ENCODE assay signal across 1 cellular context in the genomic region with DNA sequence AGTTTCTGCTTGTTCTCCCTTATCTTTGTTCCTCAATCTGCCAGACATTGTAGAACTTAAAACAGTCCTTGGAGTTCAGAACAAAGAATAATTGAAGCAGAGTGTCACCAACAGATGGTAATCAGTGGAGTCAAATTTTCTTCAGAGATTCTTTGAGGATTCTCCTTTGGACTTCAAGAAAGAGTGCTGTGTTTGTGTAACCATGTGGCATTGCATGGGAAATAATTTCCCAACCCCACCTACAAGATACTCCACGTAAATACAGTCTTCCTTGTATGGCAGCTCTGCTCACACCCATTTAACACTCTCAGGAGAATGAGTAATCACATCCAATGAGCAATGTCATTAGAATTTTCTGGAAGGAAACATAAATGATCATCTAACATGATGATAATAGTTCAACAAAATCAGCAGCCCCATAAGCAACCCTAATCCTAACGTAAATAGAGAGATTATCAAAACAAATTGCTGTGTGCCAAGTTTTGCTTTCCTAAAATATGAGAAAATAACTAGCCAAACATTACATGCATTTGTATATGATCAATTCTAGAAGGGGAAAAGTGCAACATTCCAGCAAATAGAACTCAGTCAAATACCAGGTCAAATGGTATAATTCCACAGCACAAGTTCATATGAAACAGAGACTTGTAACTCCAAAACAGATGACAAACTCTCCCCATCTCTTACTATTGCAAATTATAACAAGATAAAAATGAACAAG.
A peak's percentile ranks its signal among the peaks of the same experiment; 100 is the strongest.
TF ChIP-seq lines count a peak whose summit lies in the region.

No MANE protein-coding gene starts in this region.

TF ChIP-seq in endothelial cell of umbilical vein, 7 proteins besides CTCF, POLR2A, EP300 and RAD21:
- TF ChIP-seq MYC (IDR thresholded peaks at IDR 0.05; ENCODE audit: low read depth, low read length) (no peak), POLR2AphosphoS5 (IDR thresholded peaks at IDR 0.05; ENCODE audit: insufficient read depth, low read depth, low read length) (no peak), GATA2 (IDR thresholded peaks at IDR 0.05; ENCODE audit: insufficient read depth, insufficient read length, low read depth, low read length) (no peak), JUN (IDR thresholded peaks at IDR 0.05; ENCODE audit: borderline replicate concordance, insufficient read depth, insufficient read length, low read depth) (no peak), EZH2 (IDR thresholded peaks at IDR 0.05; ENCODE audit: borderline replicate concordance, low read depth, low read length, severe bottlenecking) (no peak), FOS (IDR thresholded peaks at IDR 0.05; ENCODE audit: borderline replicate concordance, insufficient read depth, low read length) (peak; percentile 34)
- TF ChIP-seq, protein P1, sequence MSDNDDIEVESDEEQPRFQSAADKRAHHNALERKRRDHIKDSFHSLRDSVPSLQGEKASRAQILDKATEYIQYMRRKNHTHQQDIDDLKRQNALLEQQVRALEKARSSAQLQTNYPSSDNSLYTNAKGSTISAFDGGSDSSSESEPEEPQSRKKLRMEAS (IDR thresholded peaks at IDR 0.05; ENCODE audit: insufficient read depth, insufficient read length), result no peak
